ENCODE assay signal across 32 cellular contexts in genomic region chr1:11080931-11081330, GRCh38. TPM values are rescaled to one million over a fixed set of nuclear protein-coding genes. Genes with fewer than 3 reads are reported as not detected.
"Had no signal": no experiment of that assay in that cellular context is flagged by ENCODE, and none has a peak within 500 bp of the region (broad histone marks: within the 10 kb centered on the region; RNA-seq: fewer than 3 reads in every experiment).

No MANE protein-coding gene starts in this region.

- H3K27me3 Mint-ChIP-seq: activated B cell treated with CpG ODN at 0.5 μM for 24 hours; activated CD8-positive, alpha-beta T cell treated with anti-CD3 and anti-CD28 coated beads for 36 hours; dendritic cell treated with granulocyte-macrophage colony-stimulating factor and Interleukin-4, amounts not matched to agents 40 ng/mL and 50 ng/mL, for 4 days; memory B cell; T-helper 17 cell had no signal

- H3K4me1 Mint-ChIP-seq: activated B cell treated with CpG ODN at 0.5 μM for 24 hours, immature natural killer cell, memory B cell, natural killer cell, neural progenitor cell, T-helper 17 cell had no signal

- H3K9me3 Mint-ChIP-seq: activated B cell treated with CpG ODN at 0.5 μM for 24 hours; activated CD8-positive, alpha-beta T cell treated with anti-CD3 and anti-CD28 coated beads for 36 hours; activated naive CD4-positive, alpha-beta T cell treated with anti-CD3 and anti-CD28 coated beads, Interleukin-2, amount 50 U/mL, for 72 hours; activated T-helper 1 cell treated with anti-CD3 and anti-CD28 coated beads, Interleukin-12 subunit alpha, Interleukin-12 subunit beta, Interleukin-2, Interleukin-4 antibody, amounts not matched to agents 30 ng/mL and 10 ng/mL and 1 ng/mL, durations not matched to agents 14 hours and 24 hours and 36 hours; dendritic cell treated with granulocyte-macrophage colony-stimulating factor and Interleukin-4, amounts not matched to agents 40 ng/mL and 50 ng/mL, for 4 days; immature natural killer cell; memory B cell; natural killer cell; neural progenitor cell had no signal

- DNase-seq: activated B cell treated with CpG ODN at 0.5 μM for 24 hours; activated CD4-positive, alpha-beta T cell treated with anti-CD3 and anti-CD28 coated beads, Interleukin-2, amount 50 U/mL, for 1 hour; activated CD8-positive, alpha-beta T cell treated with anti-CD3 and anti-CD28 coated beads for 36 hours; activated naive CD4-positive, alpha-beta T cell; activated T-cell treated with anti-CD3 and anti-CD28 coated beads, Interleukin-2, amount 50 U/mL, for 1 hour; central memory CD4-positive, alpha-beta T cell; effector CD4-positive, alpha-beta T cell; heart left ventricle; hypothalamus; immature natural killer cell; natural killer cell; right cardiac atrium; stimulated activated CD4-positive, alpha-beta T cell treated with anti-CD3 and anti-CD28 coated beads, Interleukin-12 subunit alpha, Interleukin-12 subunit beta, amount 100 ng/mL, for 4 hours; stimulated activated CD4-positive, alpha-beta T cell treated with anti-CD3 and anti-CD28 coated beads, Interleukin-4, amount 100 ng/mL, for 1 hour; stimulated activated naive CD8-positive, alpha-beta T cell treated with anti-CD3 and anti-CD28 coated beads, Interleukin-15, Interleukin-2, amounts not matched to agents 100 U/mL and 50 U/mL, for 24 hours; T-helper 17 cell; T1000; thyroid gland; upper lobe of right lung had no signal

- H3K4me3 Mint-ChIP-seq: activated B cell treated with CpG ODN at 0.5 μM for 24 hours; activated CD8-positive, alpha-beta T cell treated with anti-CD3 and anti-CD28 coated beads for 36 hours; activated T-helper 1 cell treated with anti-CD3 and anti-CD28 coated beads, Interleukin-12 subunit alpha, Interleukin-12 subunit beta, Interleukin-2, Interleukin-4 antibody, amounts not matched to agents 30 ng/mL and 10 ng/mL and 1 ng/mL, durations not matched to agents 14 hours and 24 hours and 36 hours; dendritic cell treated with granulocyte-macrophage colony-stimulating factor and Interleukin-4, amounts not matched to agents 40 ng/mL and 50 ng/mL, for 4 days; immature natural killer cell; memory B cell; natural killer cell; neural progenitor cell; T-helper 17 cell had no signal

- H3K9me3 ChIP-seq: breast epithelium, esophagus muscularis mucosa, heart left ventricle, thyroid gland, upper lobe of right lung had no signal

- H3K4me1 ChIP-seq: breast epithelium, esophagus muscularis mucosa, foreskin keratinocyte, heart left ventricle, neural progenitor cell, thyroid gland, upper lobe of right lung had no signal

- H3K36me3 ChIP-seq: breast epithelium had no signal

- ATAC-seq: activated CD8-positive, alpha-beta T cell treated with anti-CD3 and anti-CD28 coated beads for 36 hours; activated naive CD4-positive, alpha-beta T cell treated with anti-CD3 and anti-CD28 coated beads, Interleukin-2, amount 50 U/mL, for 72 hours; foreskin keratinocyte; heart left ventricle; natural killer cell; right cardiac atrium; SK-N-SH treated with all-trans-retinoic acid at 6 μM for 48 hours; stimulated activated naive CD8-positive, alpha-beta T cell treated with anti-CD3 and anti-CD28 coated beads, Interleukin-15, Interleukin-2, amounts not matched to agents 100 U/mL and 50 U/mL, for 24 hours; T-helper 17 cell; upper lobe of right lung had no signal

- H3K27ac Mint-ChIP-seq: activated B cell treated with CpG ODN at 0.5 μM for 24 hours; activated CD8-positive, alpha-beta T cell treated with anti-CD3 and anti-CD28 coated beads for 36 hours; activated naive CD4-positive, alpha-beta T cell treated with anti-CD3 and anti-CD28 coated beads, Interleukin-2, amount 50 U/mL, for 72 hours; dendritic cell treated with granulocyte-macrophage colony-stimulating factor and Interleukin-4, amounts not matched to agents 40 ng/mL and 50 ng/mL, for 4 days; immature natural killer cell; memory B cell; natural killer cell; neural progenitor cell; T-helper 17 cell had no signal

- H3K4me3 ChIP-seq: breast epithelium, esophagus muscularis mucosa, heart left ventricle, neural progenitor cell, thyroid gland, upper lobe of right lung had no signal

- H3K27ac ChIP-seq: esophagus muscularis mucosa, foreskin keratinocyte, heart left ventricle, neural progenitor cell, thyroid gland, upper lobe of right lung had no signal

- H3K27me3 ChIP-seq: breast epithelium, esophagus muscularis mucosa, foreskin keratinocyte, heart left ventricle, neural progenitor cell, thyroid gland, upper lobe of right lung had no signal

RNA-seq across cellular contexts. Expression of gene MASP2, which starts 33.9 kb away (rescaled TPM):
- total RNA-seq: activated B cell treated with CpG ODN at 0.5 μM for 24 hours; activated CD8-positive, alpha-beta T cell treated with anti-CD3 and anti-CD28 coated beads for 36 hours; breast epithelium; esophagus muscularis mucosa; heart left ventricle; kidney epithelial cell; lower leg skin; pulmonary artery endothelial cell; right cardiac atrium; subcutaneous adipose tissue; thyroid gland; upper lobe of right lung had no signal
- polyA plus RNA-seq: heart left ventricle, immature natural killer cell, right cardiac atrium had no signal
